Comparison of ENCODE assay signal across 8 cellular contexts in the genomic region with DNA sequence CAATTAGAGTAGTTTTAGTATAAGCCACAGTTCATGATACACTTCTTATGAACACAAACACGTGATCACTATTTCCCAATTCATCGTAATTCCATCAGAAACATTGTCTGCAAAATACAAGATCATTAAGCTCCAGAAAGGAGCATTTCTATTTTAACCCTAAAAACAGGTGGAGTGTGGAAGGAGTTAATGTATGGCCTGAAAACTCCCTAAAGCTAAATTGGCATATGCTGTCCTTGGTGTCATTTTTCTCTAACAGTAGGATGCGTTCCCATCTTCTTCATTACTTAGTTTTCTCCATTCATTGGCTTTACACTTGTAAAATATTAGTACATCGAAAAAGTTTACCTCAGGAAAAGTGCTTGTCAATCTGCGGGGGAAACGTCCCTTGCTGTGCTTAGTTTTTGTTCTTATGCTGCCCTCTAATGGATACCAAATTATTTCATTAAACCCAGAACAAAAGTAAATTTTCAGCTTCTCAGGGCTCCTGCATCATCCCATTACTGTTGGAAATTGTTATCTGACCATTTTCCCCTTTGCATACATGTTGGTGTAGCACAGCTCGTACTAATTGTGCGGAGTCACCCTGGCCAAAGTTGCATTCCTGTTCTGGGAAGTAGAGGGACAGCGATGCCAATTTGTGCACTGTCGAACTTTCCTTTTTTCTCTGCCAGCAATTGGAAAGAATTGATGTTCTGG.
DNase-seq lines count a peak whose midpoint lies in the region; ATAC-seq and TF ChIP-seq lines count a peak whose summit lies in the region.

No MANE protein-coding gene starts in this region.

- H3K9me3 Mint-ChIP-seq in activated naive CD8-positive, alpha-beta T cell treated with anti-CD3 and anti-CD28 coated beads, Interleukin-2, amount 10 ng/mL, durations not matched to agents 7 days and 5 days, result no peaks in the 10 kb centered on the region
- no peaks in the 10 kb centered on the region for H3K9me3 Mint-ChIP-seq in activated naive CD8-positive, alpha-beta T cell treated with anti-CD3 and anti-CD28 coated beads for 36 hours
- H3K9me3 Mint-ChIP-seq in nephron progenitor cell, result no peaks in the 10 kb centered on the region

- H3K27ac ChIP-seq in epithelial cell of prostate, result no peak overlapping the region

- H3K36me3 Mint-ChIP-seq in activated naive CD8-positive, alpha-beta T cell treated with anti-CD3 and anti-CD28 coated beads, Interleukin-2, amount 10 ng/mL, durations not matched to agents 7 days and 5 days, result no peaks in the 10 kb centered on the region
- no peaks in the 10 kb centered on the region for H3K36me3 Mint-ChIP-seq in activated naive CD8-positive, alpha-beta T cell treated with anti-CD3 and anti-CD28 coated beads for 36 hours
- H3K36me3 Mint-ChIP-seq in nephron progenitor cell (ENCODE audit: low read depth), result no peaks in the 10 kb centered on the region

- peaks cover 3% of the 10 kb centered on the region for H3K4me1 Mint-ChIP-seq in activated naive CD8-positive, alpha-beta T cell treated with anti-CD3 and anti-CD28 coated beads, Interleukin-2, amount 10 ng/mL, durations not matched to agents 7 days and 5 days
- H3K4me1 Mint-ChIP-seq in activated naive CD8-positive, alpha-beta T cell treated with anti-CD3 and anti-CD28 coated beads for 36 hours, result peaks cover 4% of the 10 kb centered on the region
- H3K4me1 Mint-ChIP-seq in nephron progenitor cell, result peaks cover 5% of the 10 kb centered on the region

- peak; percentile 52 for ATAC-seq in activated naive CD8-positive, alpha-beta T cell treated with anti-CD3 and anti-CD28 coated beads, Interleukin-2, amount 10 ng/mL, durations not matched to agents 7 days and 5 days (ENCODE audit: low read depth)
- peak; percentile 79 for ATAC-seq in GM21619 (IDR thresholded peaks at IDR 0.05; ENCODE audit: unreplicated experiment)

- H3K4me3 Mint-ChIP-seq in activated naive CD8-positive, alpha-beta T cell treated with anti-CD3 and anti-CD28 coated beads, Interleukin-2, amount 10 ng/mL, durations not matched to agents 7 days and 5 days, result no peak overlapping the region
- no peak overlapping the region for H3K4me3 Mint-ChIP-seq in activated naive CD8-positive, alpha-beta T cell treated with anti-CD3 and anti-CD28 coated beads for 36 hours
- H3K4me3 Mint-ChIP-seq in nephron progenitor cell, result no peak overlapping the region

- no peaks in the 10 kb centered on the region for H3K27me3 Mint-ChIP-seq in activated naive CD8-positive, alpha-beta T cell treated with anti-CD3 and anti-CD28 coated beads, Interleukin-2, amount 10 ng/mL, durations not matched to agents 7 days and 5 days
- no peaks in the 10 kb centered on the region for H3K27me3 Mint-ChIP-seq in activated naive CD8-positive, alpha-beta T cell treated with anti-CD3 and anti-CD28 coated beads for 36 hours
- no peaks in the 10 kb centered on the region for H3K27me3 Mint-ChIP-seq in nephron progenitor cell (ENCODE audit: low read depth, poor library complexity)

- POLR2A ChIA-PET in activated naive CD8-positive, alpha-beta T cell treated with anti-CD3 and anti-CD28 coated beads, Interleukin-2, amount 10 ng/mL, durations not matched to agents 7 days and 5 days (lab: Charles Lee), result interaction anchor here (1.0 to 1.5 kb wide), 2 partner anchors 248 to 255 kb away, joined by 3 read pairs; no protein-coding TSS in a partner anchor

- peak; percentile 47; the same call in 1 of the 2 replicates for TF ChIP-seq CTCF in LNCAP (IDR thresholded peaks at IDR 0.05)
- TF ChIP-seq CTCF in nephron progenitor cell (IDR thresholded peaks at IDR 0.05), result peak; percentile 40

- DNase-seq in activated naive CD8-positive, alpha-beta T cell treated with anti-CD3 and anti-CD28 coated beads, Interleukin-2, amount 10 ng/mL, durations not matched to agents 7 days and 5 days, result no peak
- DNase-seq in activated naive CD8-positive, alpha-beta T cell treated with anti-CD3 and anti-CD28 coated beads for 36 hours, result no peak
- DNase-seq in SKM-1 treated with dmso at 0.1 percent for 144 hours (lab: John Stamatoyannopoulos, UW; ENCODE audit: unreplicated experiment), result peak; percentile 10
- DNase-seq in epithelial cell of prostate (ENCODE audit: low read depth, low spot score), result peak; percentile 3
- no peak for DNase-seq in nephron progenitor cell
- no peak for DNase-seq in NCI-H2029 (lab: John Stamatoyannopoulos, UW)

- no peak overlapping the region for H3K27ac Mint-ChIP-seq in activated naive CD8-positive, alpha-beta T cell treated with anti-CD3 and anti-CD28 coated beads, Interleukin-2, amount 10 ng/mL, durations not matched to agents 7 days and 5 days
- H3K27ac Mint-ChIP-seq in activated naive CD8-positive, alpha-beta T cell treated with anti-CD3 and anti-CD28 coated beads for 36 hours, result no peak overlapping the region
- no peak overlapping the region for H3K27ac Mint-ChIP-seq in nephron progenitor cell

Comparison
In these comparisons a context has a peak if more than half of its experiments do, and no peak if none do; other contexts are left out.
1. DNase-seq: peak in SKM-1 treated with dmso at 0.1 percent for 144 hours (single experiment) and epithelial cell of prostate (single experiment); none in activated naive CD8-positive, alpha-beta T cell treated with anti-CD3 and anti-CD28 coated beads, Interleukin-2, amount 10 ng/mL, durations not matched to agents 7 days and 5 days (single experiment), activated naive CD8-positive, alpha-beta T cell treated with anti-CD3 and anti-CD28 coated beads for 36 hours (single experiment), nephron progenitor cell (single experiment) and NCI-H2029 (single experiment).